ENCODE assay signal across 13 cellular contexts in the genomic region with DNA sequence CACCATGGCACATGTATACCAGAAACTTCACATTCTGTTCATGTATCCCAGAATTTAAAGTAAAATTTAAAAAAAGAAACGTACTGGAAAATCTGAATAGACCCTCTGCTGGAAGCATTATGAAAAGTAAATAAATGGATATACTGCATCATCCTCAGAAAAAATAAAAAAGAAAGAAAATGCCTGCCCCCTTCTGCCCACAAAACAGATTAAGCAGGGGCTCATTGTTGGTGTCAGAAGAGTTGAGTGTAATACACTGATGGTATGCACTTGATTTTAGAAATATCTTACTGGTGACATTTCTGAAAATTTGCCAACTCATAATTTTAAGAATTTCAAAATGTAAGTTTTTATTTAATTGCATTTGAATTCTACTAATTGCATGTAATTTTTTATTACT.
A peak's percentile ranks its signal among the peaks of the same experiment; 100 is the strongest.
DNase-seq lines count a peak whose midpoint lies in the region; ATAC-seq and TF ChIP-seq lines count a peak whose summit lies in the region.
"Had no signal": no experiment of that assay in that cellular context is flagged by ENCODE, and none has a peak within 500 bp of the region (broad histone marks: within the 10 kb centered on the region; RNA-seq: fewer than 3 reads in every experiment).

No MANE protein-coding gene starts in this region.

- peak; percentile 21; the same call in 1 of the 2 replicates for TF ChIP-seq CTCF in A673 (conservative IDR thresholded peaks at IDR 0.05; ENCODE audit: low read depth, low read length)
- peak; percentile 6 for TF ChIP-seq CTCF in RWPE2 (IDR thresholded peaks at IDR 0.05; ENCODE audit: poor library complexity, severe bottlenecking)
- peak; percentile 2 for TF ChIP-seq CTCF in fibroblast of mammary gland (conservative IDR thresholded peaks at IDR 0.05; ENCODE audit: control insufficient read depth, insufficient read depth, low read depth, low read length)
- TF ChIP-seq CTCF in Peyer's patch (IDR thresholded peaks at IDR 0.05), result no peak

- intact Hi-C loops in A673 (cut with micrococcal nuclease; ENCODE audit: unreplicated experiment), result no loop called here

- H3K36me3 ChIP-seq in A673 (ENCODE audit: insufficient read depth, low read length, poor library complexity, severe bottlenecking) (no peaks in the 10 kb centered on the region), HUES48 (ENCODE audit: control insufficient read depth, insufficient read depth, low read length) (peaks cover 28% of the 10 kb centered on the region; the same call in 1 of the 2 replicates), RWPE2 (ENCODE audit: low read depth) (peaks cover 7% of the 10 kb centered on the region), Peyer's patch (peaks cover 0 to 18% (median 0%) of the 10 kb centered on the region in 3 donors)

- no peak for TF ChIP-seq POLR2A in Peyer's patch (IDR thresholded peaks at IDR 0.05)

- BruUV-seq in A673 (replicated peaks; lab: Mats Ljungman, UMichigan), result no TSS peak

- DNase-seq in A673 (ENCODE audit: low spot score), result no peak
- DNase-seq in RWPE2 (ENCODE audit: low spot score), result no peak
- DNase-seq in fibroblast of mammary gland (ENCODE audit: low read depth), result no peak
- DNase-seq in middle frontal gyrus (ENCODE audit: extremely low spot score, low spot score), result no peak
- no peak for DNase-seq in GF-D8 (lab: John Stamatoyannopoulos, UW)
- no peak for DNase-seq in mucosa of gallbladder (ENCODE audit: low spot score)
- DNase-seq in Peyer's patch, result no peak
- DNase-seq: CD4-positive, alpha-beta T cell; HCEC 1CT; MV-4-11; NCI-H1436 treated with DMSO at 0.1 percent for 48 hours; NCI-H524 treated with DMSO at 0.1 percent for 48 hours had no signal

- POLR2A ChIA-PET in A673 (lab: Charles Lee; ENCODE audit: low non-redundant PET), result no interaction called here

- H3K27me3 ChIP-seq in A673 (replicated peaks; ENCODE audit: insufficient read depth, low read depth, low read length, poor library complexity), result no peaks in the 10 kb centered on the region
- no peaks in the 10 kb centered on the region for H3K27me3 ChIP-seq in HUES48 (ENCODE audit: control insufficient read depth, insufficient read depth, low read length)
- no peaks in the 10 kb centered on the region for H3K27me3 ChIP-seq in RWPE2 (ENCODE audit: insufficient read depth, poor library complexity, severe bottlenecking)
- H3K27me3 ChIP-seq in Peyer's patch, result no peaks in the 10 kb centered on the region

- ATAC-seq in RWPE2 (ENCODE audit: low read depth), result no peak

- peak overlapping the region; percentile 70; the same call in 1 of the 2 replicates for H3K9ac ChIP-seq in HUES48 (ENCODE audit: low read depth, low read length)

- CTCF ChIA-PET in A673 (lab: Charles Lee), result no interaction called here

- no peak overlapping the region for H3K27ac ChIP-seq in A673 (ENCODE audit: low read depth, low read length, poor library complexity, severe bottlenecking)
- peak overlapping the region; percentile 94 for H3K27ac ChIP-seq in HUES48 (ENCODE audit: low read depth, low read length)
- peak overlapping the region; percentile 17 for H3K27ac ChIP-seq in RWPE2 (ENCODE audit: poor library complexity, severe bottlenecking)
- H3K27ac ChIP-seq in Peyer's patch, result no peak overlapping the region

- H3K4me3 ChIP-seq in A673 (ENCODE audit: low read depth, low read length, poor library complexity, severe bottlenecking), result no peak overlapping the region
- no peak overlapping the region for H3K4me3 ChIP-seq in HUES48 (ENCODE audit: low read depth, low read length)
- H3K4me3 ChIP-seq in RWPE2 (ENCODE audit: severe bottlenecking), result no peak overlapping the region
- H3K4me3 ChIP-seq in fibroblast of mammary gland (ENCODE audit: control insufficient read depth, low read depth, low read length), result no peak overlapping the region
- H3K4me3 ChIP-seq in Peyer's patch, result no peak overlapping the region

- H3K9me3 ChIP-seq in A673 (ENCODE audit: low read depth, low read length, poor library complexity, severe bottlenecking), result no peaks in the 10 kb centered on the region
- H3K9me3 ChIP-seq in HUES48 (ENCODE audit: control insufficient read depth, insufficient read depth, low read length), result peaks cover 3% of the 10 kb centered on the region; the same call in 1 of the 2 replicates
- no peaks in the 10 kb centered on the region for H3K9me3 ChIP-seq in RWPE2 (ENCODE audit: severe bottlenecking)
- H3K9me3 ChIP-seq in Peyer's patch, result no peaks in the 10 kb centered on the region

- H3K4me1 ChIP-seq in A673 (ENCODE audit: insufficient read depth, low read length, poor library complexity, severe bottlenecking), result peaks cover 6% of the 10 kb centered on the region
- H3K4me1 ChIP-seq in HUES48 (ENCODE audit: control insufficient read depth, insufficient read depth, low read length), result peaks cover 12% of the 10 kb centered on the region
- peaks cover 5% of the 10 kb centered on the region for H3K4me1 ChIP-seq in RWPE2 (ENCODE audit: insufficient read depth, poor library complexity, severe bottlenecking)
- no peaks in the 10 kb centered on the region for H3K4me1 ChIP-seq in Peyer's patch

Comparison
In these comparisons a context has a peak if more than half of its experiments do, and no peak if none do; other contexts are left out.
1. H3K27ac ChIP-seq: peak in HUES48 (single experiment) and RWPE2 (single experiment); none in A673 (single experiment) and Peyer's patch (0 of 4).
2. CTCF ChIP-seq: peak in A673 (single experiment), RWPE2 (single experiment) and fibroblast of mammary gland (single experiment); none in Peyer's patch (0 of 6).